In the genomic region with DNA sequence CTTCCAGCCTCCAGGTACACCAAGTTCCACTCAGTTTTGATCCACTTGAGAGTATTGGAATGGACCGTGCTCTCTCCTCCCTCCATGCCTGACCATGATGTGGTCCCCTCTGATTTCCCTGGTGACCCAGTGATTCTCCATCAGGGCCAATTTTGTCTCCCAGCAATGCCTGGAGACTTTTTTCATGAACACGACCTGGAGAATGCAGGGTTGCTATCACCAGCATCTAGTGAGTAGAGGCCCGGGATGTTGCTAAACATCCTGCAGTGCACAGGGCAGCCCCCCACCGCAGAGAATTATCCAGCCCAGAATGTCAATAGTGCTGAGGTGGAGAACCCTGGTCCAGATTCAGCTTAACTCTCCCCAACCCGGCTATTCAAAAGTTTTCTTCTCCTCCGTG, we compare ENCODE assay signal across 10 cellular contexts.
"Had no signal": no experiment of that assay in that cellular context is flagged by ENCODE, and none has a peak within 500 bp of the region (broad histone marks: within the 10 kb centered on the region; RNA-seq: fewer than 3 reads in every experiment).

No MANE protein-coding gene starts in this region.

- H3K4me3 ChIP-seq: GM23248, HAP-1, K562 had no signal

- ATAC-seq: HCT116, K562 had no signal

- DNase-seq: GM23248, GOT3, H7, HFFc6, IMR-90, KG1 had no signal

- H3K9ac ChIP-seq: GM23248 had no signal

- H3K36me3 ChIP-seq: HAP-1 had no signal

- H3K4me1 ChIP-seq: HAP-1 had no signal

- H3K27ac ChIP-seq: GM23248, HL-60 had no signal

- H3K9me3 ChIP-seq: HAP-1 had no signal

- H2AFZ ChIP-seq: GM23248 had no signal
